20 cellular contexts compared by ENCODE assay signal in genomic region chr10:59851864-59852263, GRCh38. TPM values are rescaled to one million over a fixed set of nuclear protein-coding genes. Genes with fewer than 3 reads are reported as not detected.
DNase-seq lines count a peak whose midpoint lies in the region; ATAC-seq, FAIRE-seq and TF ChIP-seq lines count a peak whose summit lies in the region.
"Had no signal": no experiment of that assay in that cellular context is flagged by ENCODE, and none has a peak within 500 bp of the region (broad histone marks: within the 10 kb centered on the region; RNA-seq: fewer than 3 reads in every experiment).

No MANE protein-coding gene starts in this region.

- TF ChIP-seq POLR2A in A549 (IDR thresholded peaks at IDR 0.05; ENCODE audit: low read length) (no peak), H54 (IDR thresholded peaks at IDR 0.05; ENCODE audit: low read depth, low read length) (no peak)

- peak overlapping the region; percentile 44 to 86 (median 82) for H3K4me3 Mint-ChIP-seq in naive B cell
- H3K4me3 Mint-ChIP-seq: CD4-positive, alpha-beta memory T cell had no signal

- POLR2A ChIA-PET in A549 (lab: Yijun Ruan, JAX): no interaction called here

- TF ChIP-seq EP300 in A549 (IDR thresholded peaks at IDR 0.05): no peak

- H3K27me3 Mint-ChIP-seq in naive B cell: no peaks in the 10 kb centered on the region
- H3K27me3 Mint-ChIP-seq: CD4-positive, alpha-beta memory T cell had no signal

- peak overlapping the region in 4 of 6 donors; percentile 69 to 96 (median 90) for H3K27ac Mint-ChIP-seq in naive B cell

- FAIRE-seq in A549 (lab: Jason Lieb, UNC) (peak; percentile 56), H54 (lab: Jason Lieb, UNC) (peak; percentile 43)
- FAIRE-seq: D721Med, G401.6, K562 had no signal

- no peak for DNase-seq in A549 (ENCODE audit: low read depth in 1 of 2, low spot score in 1 of 2)
- no peak for DNase-seq in H54 (ENCODE audit: insufficient read length, low spot score)
- no peak for DNase-seq in naive B cell
- DNase-seq in stimulated activated naive CD4-positive, alpha-beta T cell (lab: John Stamatoyannopoulos, UW): no peak
- no peak for DNase-seq in AG08396 (ENCODE audit: low spot score)
- no peak for DNase-seq in ecto neural progenitor cell (ENCODE audit: low spot score)
- DNase-seq: C1 segment of cervical spinal cord; CD4-positive, alpha-beta memory T cell; COR-L47; DMS153; DMS79 treated with DMSO at 0.1 percent for 48 hours; EL had no signal

- TF ChIP-seq RAD21 in A549 (conservative IDR thresholded peaks at IDR 0.05 in 1 of 2, IDR thresholded peaks at IDR 0.05 in 1 of 2): no peak

- H3K9me3 ChIP-seq in A549: no peaks in the 10 kb centered on the region

- no peak for TF ChIP-seq CTCF in A549 (IDR thresholded peaks at IDR 0.05)

- peaks cover 0 to 5% (median 2%) of the 10 kb centered on the region in 7 donors for H3K9me3 Mint-ChIP-seq in naive B cell
- H3K9me3 Mint-ChIP-seq: CD4-positive, alpha-beta memory T cell had no signal

- H3K4me1 ChIP-seq in A549: no peaks in the 10 kb centered on the region

- H3K4me2 ChIP-seq in A549: no peak overlapping the region

- no peak overlapping the region for H3K27ac ChIP-seq in A549
- peak overlapping the region; percentile 12 for H3K27ac ChIP-seq in cingulate gyrus (ENCODE audit: low read depth, low read length)
- H3K27ac ChIP-seq: 22Rv1, HL-60 had no signal

- 84% methylated on average over 4 of the region's 4 CpGs for WGBS in A549 (ENCODE audit: missing lambda C conversion rate)

- CTCF ChIA-PET in A549 (lab: Yijun Ruan, JAX): interaction anchor here (1.3 kb wide), 1 partner anchor 21 kb away, joined by 4 read pairs; no protein-coding TSS in a partner anchor

- peaks cover 44 to 57% (median 54%) of the 10 kb centered on the region in 3 donors for H3K4me1 Mint-ChIP-seq in naive B cell

- H3K36me3 Mint-ChIP-seq in naive B cell: peaks cover 9 to 23% of the 10 kb centered on the region in 2 donors

- no peak overlapping the region for H3K4me3 ChIP-seq in A549
- H3K4me3 ChIP-seq: K562 had no signal

- no peak for ATAC-seq in A549
- no peak for ATAC-seq in naive B cell (ENCODE audit: low read depth in 2 of 2)
- ATAC-seq in GM21528 (IDR thresholded peaks at IDR 0.05; ENCODE audit: low FRiP score, unreplicated experiment): no peak
- ATAC-seq: HCT116, K562 had no signal

TF ChIP-seq in A549, 52 proteins besides CTCF, POLR2A, EP300 and RAD21:
- no peak for TF ChIP-seq RNF2 (IDR thresholded peaks at IDR 0.05; ENCODE audit: borderline replicate concordance, low read depth)
- TF ChIP-seq NFE2L2 (conservative IDR thresholded peaks at IDR 0.05; ENCODE audit: low read length): no peak
- TF ChIP-seq ZFP36 (IDR thresholded peaks at IDR 0.05; ENCODE audit: borderline replicate concordance, partially characterized antibody): no peak
- TF ChIP-seq ZC3H11A (IDR thresholded peaks at IDR 0.05): no peak
- TF ChIP-seq, protein P1, sequence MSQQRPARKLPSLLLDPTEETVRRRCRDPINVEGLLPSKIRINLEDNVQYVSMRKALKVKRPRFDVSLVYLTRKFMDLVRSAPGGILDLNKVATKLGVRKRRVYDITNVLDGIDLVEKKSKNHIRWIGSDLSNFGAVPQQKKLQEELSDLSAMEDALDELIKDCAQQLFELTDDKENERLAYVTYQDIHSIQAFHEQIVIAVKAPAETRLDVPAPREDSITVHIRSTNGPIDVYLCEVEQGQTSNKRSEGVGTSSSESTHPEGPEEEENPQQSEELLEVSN (IDR thresholded peaks at IDR 0.05; ENCODE audit: borderline replicate concordance, low read depth): no peak
- TF ChIP-seq ZSCAN20 (CRISPR knock-in tag; IDR thresholded peaks at IDR 0.05): no peak
- TF ChIP-seq, protein P2, sequence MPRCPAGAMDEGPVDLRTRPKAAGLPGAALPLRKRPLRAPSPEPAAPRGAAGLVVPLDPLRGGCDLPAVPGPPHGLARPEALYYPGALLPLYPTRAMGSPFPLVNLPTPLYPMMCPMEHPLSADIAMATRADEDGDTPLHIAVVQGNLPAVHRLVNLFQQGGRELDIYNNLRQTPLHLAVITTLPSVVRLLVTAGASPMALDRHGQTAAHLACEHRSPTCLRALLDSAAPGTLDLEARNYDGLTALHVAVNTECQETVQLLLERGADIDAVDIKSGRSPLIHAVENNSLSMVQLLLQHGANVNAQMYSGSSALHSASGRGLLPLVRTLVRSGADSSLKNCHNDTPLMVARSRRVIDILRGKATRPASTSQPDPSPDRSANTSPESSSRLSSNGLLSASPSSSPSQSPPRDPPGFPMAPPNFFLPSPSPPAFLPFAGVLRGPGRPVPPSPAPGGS (IDR thresholded peaks at IDR 0.05): no peak
- no peak for TF ChIP-seq RCOR1 (IDR thresholded peaks at IDR 0.05; ENCODE audit: low read depth, low read length)
- TF ChIP-seq HEYL (CRISPR knock-in tag; IDR thresholded peaks at IDR 0.05): no peak
- no peak for TF ChIP-seq PBX3 (IDR thresholded peaks at IDR 0.05)
- no peak for TF ChIP-seq MAFK (IDR thresholded peaks at IDR 0.05; ENCODE audit: partially characterized antibody)
- no peak for TF ChIP-seq RARB (CRISPR knock-in tag; IDR thresholded peaks at IDR 0.05)
- TF ChIP-seq ZNF302 (CRISPR knock-in tag; IDR thresholded peaks at IDR 0.05): no peak
- TF ChIP-seq BHLHE40 (IDR thresholded peaks at IDR 0.05; ENCODE audit: low read depth, low read length): no peak
- TF ChIP-seq PHF8 (IDR thresholded peaks at IDR 0.05; ENCODE audit: borderline replicate concordance, low read depth): no peak

RNA-seq across cellular contexts. Expression of gene CCDC6, which starts 54.5 kb away (rescaled TPM):
- 41.2 and 43.5 TPM in 2 replicates for polyA plus RNA-seq in A549 (2011; rRNA removed)
- polyA plus RNA-seq in A549 (2012; cell fraction: cytosol; rRNA removed): 9.1 and 11.6 TPM in 2 replicates
- polyA plus RNA-seq in A549 (2012; cell fraction: nucleus; rRNA removed): 7.1 and 8.0 TPM in 2 replicates
- 20.6 to 21.4 TPM (median 20.9 TPM) in 3 replicates for polyA plus RNA-seq in A549 (2017; fragmentation: RNase III; extraction: RNeasy Plus Mini Kit Qiagen cat#74134 plus additional on column Dnase treatment)
- 53.0 and 53.1 TPM in 2 replicates for polyA minus RNA-seq in A549 (2011; rRNA and poly(A)+ RNA removed)
- polyA plus RNA-seq in naive B cell (ENCODE audit: low read depth in 6 of 6): 10 to 100 TPM in 4 of 6 donors, 1 to 10 TPM in 2; 7.8 to 20.9 (median 11.7) TPM
